ENCODE assay signal across 14 cellular contexts in the genomic region with DNA sequence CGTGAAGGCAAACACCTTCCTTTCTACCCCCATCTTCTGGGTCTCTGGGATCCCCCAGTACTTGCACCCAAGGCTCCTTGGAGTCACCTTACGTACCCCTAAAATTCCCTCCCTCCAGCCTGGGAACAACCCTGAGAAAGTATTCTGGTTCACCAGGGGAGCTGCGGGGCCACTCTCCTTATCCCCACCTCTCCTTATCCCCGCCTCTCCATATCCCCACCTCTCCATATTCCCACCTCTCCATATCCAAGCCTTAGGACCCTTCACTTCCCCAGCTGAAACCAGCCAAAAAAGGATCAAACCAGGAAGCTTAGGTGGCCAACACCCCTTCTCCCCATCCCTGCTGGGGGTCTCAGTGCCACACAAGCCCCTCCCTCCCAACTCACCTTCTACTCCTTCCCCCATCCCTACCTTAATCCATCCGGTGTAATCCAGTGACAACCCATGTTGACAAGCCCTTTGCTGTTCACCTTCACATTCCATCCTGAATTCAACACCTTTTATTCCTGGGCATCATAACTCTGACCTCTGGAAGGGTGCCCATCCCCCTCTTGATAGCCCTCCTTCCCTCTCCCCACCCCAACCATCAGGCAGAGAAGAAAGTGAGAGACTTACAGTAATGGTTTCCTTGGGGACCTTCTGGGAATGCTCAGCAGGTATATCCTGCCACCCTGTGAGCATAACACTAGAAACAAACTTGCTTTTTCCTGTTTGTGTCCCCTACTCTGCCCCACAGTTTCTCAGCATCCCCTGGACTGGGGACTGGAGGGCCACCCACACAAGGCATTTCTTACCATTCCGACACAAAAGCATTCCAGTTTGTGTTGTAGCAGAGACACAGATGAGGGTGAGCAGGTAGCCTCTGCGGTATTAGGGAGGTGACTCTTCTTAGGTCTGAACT. TPM values are rescaled to one million over a fixed set of nuclear protein-coding genes. Genes with fewer than 3 reads are reported as not detected.
DNase-seq lines count a peak whose midpoint lies in the region; ATAC-seq and TF ChIP-seq lines count a peak whose summit lies in the region.
"Had no signal": no experiment of that assay in that cellular context is flagged by ENCODE, and none has a peak within 500 bp of the region (broad histone marks: within the 10 kb centered on the region; RNA-seq: fewer than 3 reads in every experiment).

No MANE protein-coding gene starts in this region.

- peaks cover 6% of the 10 kb centered on the region for H3K79me1 ChIP-seq in neuronal stem cell (ENCODE audit: low read depth, low read length)

- no peak overlapping the region for H3K23ac ChIP-seq in neuronal stem cell (ENCODE audit: low read depth, low read length, poor library complexity)

- no peak overlapping the region for H3K27ac Mint-ChIP-seq in activated CD4-positive, alpha-beta T cell treated with anti-CD3 and anti-CD28 coated beads, Interleukin-2, amount 10 ng/mL, durations not matched to agents 7 days and 5 days
- no peak overlapping the region for H3K27ac Mint-ChIP-seq in activated B cell treated with CpG ODN at 0.5 μM for 24 hours

- H3K79me2 ChIP-seq in hepatocyte: peaks cover 8% of the 10 kb centered on the region

- WGBS in hepatocyte (ENCODE audit: low lambda C conversion rate, missing lambda C conversion rate): 36% methylated on average over 7 of the region's 7 CpGs
- 100% methylated on average over 1 of the region's 7 CpGs; no CpG with 5 or more reads in 1 of the 2 donors for WGBS in neuronal stem cell (ENCODE audit: extremely low coverage in 2 of 2, insufficient read length in 2 of 2, insufficient replicate concordance in 1 of 2), 2 donors

- POLR2A ChIA-PET in activated CD4-positive, alpha-beta T cell treated with anti-CD3 and anti-CD28 coated beads, Interleukin-2, amount 10 ng/mL, durations not matched to agents 7 days and 5 days (lab: Charles Lee): no interaction called here
- POLR2A ChIA-PET in activated B cell treated with CpG ODN at 0.5 μM for 24 hours (lab: Charles Lee): no interaction called here

- peaks cover 29% of the 10 kb centered on the region for H3K27me3 ChIP-seq in hepatocyte
- H3K27me3 ChIP-seq in neuronal stem cell (ENCODE audit: control insufficient read depth in 3 of 3, insufficient read depth in 3 of 3, low read depth in 1 of 3, low read length in 3 of 3): no peaks in the 10 kb centered on the region

- no peak overlapping the region for H4K8ac ChIP-seq in neuronal stem cell (ENCODE audit: low read depth, low read length)

- H3K4me2 ChIP-seq in hepatocyte: peak overlapping the region; percentile 96
- peak overlapping the region; percentile 73 for H3K4me2 ChIP-seq in neuronal stem cell (ENCODE audit: insufficient read depth, low read length, poor library complexity, severe bottlenecking)

- no peak overlapping the region for H3K9ac ChIP-seq in neuronal stem cell (ENCODE audit: low read depth, low read length, poor library complexity)

- H3K4ac ChIP-seq in neuronal stem cell (ENCODE audit: low read length): no peak overlapping the region

- H3K4me1 ChIP-seq in hepatocyte (ENCODE audit: insufficient read depth): peaks cover 21% of the 10 kb centered on the region
- peaks cover 28 to 35% of the 10 kb centered on the region in 2 donors for H3K4me1 ChIP-seq in neuronal stem cell (ENCODE audit: control insufficient read depth in 2 of 2, insufficient read depth in 1 of 2, low read depth in 1 of 2, low read length in 2 of 2)

- H2BK12ac ChIP-seq in neuronal stem cell (ENCODE audit: low read length): no peak overlapping the region

- peak overlapping the region; percentile 87 for H2BK15ac ChIP-seq in neuronal stem cell (ENCODE audit: low read length)

- no peak overlapping the region for H2BK120ac ChIP-seq in neuronal stem cell (ENCODE audit: low read depth, low read length)

- intact Hi-C loops in activated B cell treated with CpG ODN at 0.5 μM for 24 hours (cut with micrococcal nuclease): no loop called here

- DNase-seq in activated CD4-positive, alpha-beta T cell treated with anti-CD3 and anti-CD28 coated beads, Interleukin-2, amount 10 ng/mL, durations not matched to agents 7 days and 5 days: no peak
- no peak for DNase-seq in activated CD4-positive, alpha-beta T cell treated with anti-CD3 and anti-CD28 coated beads for 4 hours
- no peak for DNase-seq in activated B cell treated with CpG ODN at 0.5 μM for 24 hours
- no peak for DNase-seq in hepatocyte (ENCODE audit: low spot score)
- DNase-seq in neuronal stem cell (ENCODE audit: low spot score): no peak
- DNase-seq in AG20443 (ENCODE audit: low spot score): no peak
- no peak for DNase-seq in COLO829 (ENCODE audit: low spot score)
- DNase-seq: activated CD4-positive, CD25-positive, alpha-beta regulatory T cell; left cardiac atrium; NCI-H1436 treated with DMSO at 0.1 percent for 48 hours; NCI-H446 treated with DMSO at 0.1 percent for 48 hours had no signal

- H2AFZ ChIP-seq in hepatocyte (no peak overlapping the region), neuronal stem cell (ENCODE audit: low read length) (no peak overlapping the region)

- CTCF ChIA-PET in activated CD4-positive, alpha-beta T cell treated with anti-CD3 and anti-CD28 coated beads, Interleukin-2, amount 10 ng/mL, durations not matched to agents 7 days and 5 days (lab: Charles Lee): no interaction called here
- CTCF ChIA-PET in activated B cell treated with CpG ODN at 0.5 μM for 24 hours (lab: Charles Lee): no interaction called here

- no peaks in the 10 kb centered on the region for H3K9me2 ChIP-seq in hepatocyte (replicated peaks; ENCODE audit: insufficient read depth)

- H3K14ac ChIP-seq in neuronal stem cell (ENCODE audit: low read length): no peak overlapping the region

- H3K4me1 Mint-ChIP-seq in activated CD4-positive, alpha-beta T cell treated with anti-CD3 and anti-CD28 coated beads, Interleukin-2, amount 10 ng/mL, durations not matched to agents 7 days and 5 days: peaks cover 15% of the 10 kb centered on the region
- H3K4me1 Mint-ChIP-seq in activated B cell treated with CpG ODN at 0.5 μM for 24 hours: peaks cover 17% of the 10 kb centered on the region

- H3K4me3 ChIP-seq in hepatocyte: no peak overlapping the region
- H3K4me3 ChIP-seq in neuronal stem cell (ENCODE audit: low read length in 2 of 2): peak overlapping the region; percentile 89

- no peaks in the 10 kb centered on the region for H3K36me3 ChIP-seq in hepatocyte (replicated peaks; ENCODE audit: insufficient read depth, low read depth)
- peaks cover 7 to 22% of the 10 kb centered on the region in 2 donors for H3K36me3 ChIP-seq in neuronal stem cell (replicated peaks in 1 of 2; ENCODE audit: control insufficient read depth in 2 of 2, insufficient read depth in 2 of 2, low read length in 2 of 2)

- H4K91ac ChIP-seq in neuronal stem cell (ENCODE audit: low read depth, low read length, poor library complexity): no peak overlapping the region

- H3K27ac ChIP-seq in hepatocyte (no peak overlapping the region), neuronal stem cell (replicated peaks; ENCODE audit: low read length) (no peak overlapping the region)

- H4K20me1 ChIP-seq in hepatocyte (ENCODE audit: insufficient read depth, poor library complexity, severe bottlenecking): no peaks in the 10 kb centered on the region

- no peaks in the 10 kb centered on the region for H3K9me3 Mint-ChIP-seq in activated CD4-positive, alpha-beta T cell treated with anti-CD3 and anti-CD28 coated beads, Interleukin-2, amount 10 ng/mL, durations not matched to agents 7 days and 5 days
- H3K9me3 Mint-ChIP-seq in activated B cell treated with CpG ODN at 0.5 μM for 24 hours: no peaks in the 10 kb centered on the region

- TF ChIP-seq CTCF in activated B cell treated with CpG ODN at 0.5 μM for 24 hours (IDR thresholded peaks at IDR 0.05): no peak
- TF ChIP-seq CTCF in hepatocyte (IDR thresholded peaks at IDR 0.05; ENCODE audit: poor library complexity): no peak

- H3K27me3 Mint-ChIP-seq in activated CD4-positive, alpha-beta T cell treated with anti-CD3 and anti-CD28 coated beads, Interleukin-2, amount 10 ng/mL, durations not matched to agents 7 days and 5 days: peaks cover 76% of the 10 kb centered on the region
- H3K27me3 Mint-ChIP-seq in activated B cell treated with CpG ODN at 0.5 μM for 24 hours: peaks cover 72% of the 10 kb centered on the region

- H3K9me3 ChIP-seq in hepatocyte (ENCODE audit: low read depth) (no peaks in the 10 kb centered on the region), neuronal stem cell (replicated peaks in 1 of 2; ENCODE audit: control insufficient read depth in 2 of 2, insufficient read depth in 1 of 2, low read depth in 1 of 2, low read length in 2 of 2) (no peaks in the 10 kb centered on the region)
- H3K9me3 ChIP-seq: A549 had no signal

- no peak for ATAC-seq in activated B cell treated with CpG ODN at 0.5 μM for 24 hours (ENCODE audit: low read depth)
- no peak for ATAC-seq in HG03159 (IDR thresholded peaks at IDR 0.05; ENCODE audit: unreplicated experiment)
- ATAC-seq: left cardiac atrium had no signal

- peak overlapping the region; percentile 96 for H2BK5ac ChIP-seq in neuronal stem cell (ENCODE audit: low read length)

- peak overlapping the region; percentile 77 for H2AK5ac ChIP-seq in neuronal stem cell (ENCODE audit: low read depth, low read length)

- peak overlapping the region; percentile 52 for H3K4me3 Mint-ChIP-seq in activated CD4-positive, alpha-beta T cell treated with anti-CD3 and anti-CD28 coated beads, Interleukin-2, amount 10 ng/mL, durations not matched to agents 7 days and 5 days
- peak overlapping the region; percentile 70 for H3K4me3 Mint-ChIP-seq in activated B cell treated with CpG ODN at 0.5 μM for 24 hours

- H3K36me3 Mint-ChIP-seq in activated CD4-positive, alpha-beta T cell treated with anti-CD3 and anti-CD28 coated beads, Interleukin-2, amount 10 ng/mL, durations not matched to agents 7 days and 5 days (ENCODE audit: low read depth): no peaks in the 10 kb centered on the region
- H3K36me3 Mint-ChIP-seq in activated B cell treated with CpG ODN at 0.5 μM for 24 hours (ENCODE audit: low read depth): no peaks in the 10 kb centered on the region

- peak overlapping the region; percentile 49 for H3K18ac ChIP-seq in neuronal stem cell (ENCODE audit: low read length)

RNA-seq across cellular contexts. Expression of a gene that starts 1.6 kb away (rescaled TPM):
- total RNA-seq in activated CD4-positive, alpha-beta T cell treated with anti-CD3 and anti-CD28 coated beads, Interleukin-2, amount 10 ng/mL, durations not matched to agents 7 days and 5 days: not detected
- total RNA-seq in activated B cell treated with CpG ODN at 0.5 μM for 24 hours (not detected in 2 replicates), hepatocyte (2.2 and 9.3 TPM in 2 replicates)
- 4.4 and 5.6 TPM in 2 replicates for polyA plus RNA-seq in hepatocyte
- 104 TPM for polyA plus RNA-seq in neuronal stem cell (2013, experiment 1 of 2)
- 105 TPM for polyA plus RNA-seq in neuronal stem cell (2013, experiment 2 of 2)
- total RNA-seq: glomerular endothelial cell had no signal

RNA-seq across cellular contexts. Expression of a gene that starts 43.0 kb away (rescaled TPM):
- total RNA-seq in activated CD4-positive, alpha-beta T cell treated with anti-CD3 and anti-CD28 coated beads, Interleukin-2, amount 10 ng/mL, durations not matched to agents 7 days and 5 days: not detected
- total RNA-seq in activated B cell treated with CpG ODN at 0.5 μM for 24 hours: not detected in 2 replicates
- total RNA-seq in hepatocyte: 8.5 and 24.9 TPM in 2 replicates
- polyA plus RNA-seq in hepatocyte: 14.7 and 18.8 TPM in 2 replicates
- polyA plus RNA-seq in neuronal stem cell (2013, experiment 1 of 2): 0.22 TPM
- 0.19 TPM for polyA plus RNA-seq in neuronal stem cell (2013, experiment 2 of 2)
- total RNA-seq: glomerular endothelial cell, left cardiac atrium had no signal
